In genomic region chr14:54922598-54922997, GRCh38 we compare ENCODE assay signal across 22 cellular contexts. TPM values are rescaled to one million over a fixed set of nuclear protein-coding genes. Genes with fewer than 3 reads are reported as not detected.
DNase-seq lines count a peak whose midpoint lies in the region; ATAC-seq, FAIRE-seq and TF ChIP-seq lines count a peak whose summit lies in the region.
"Had no signal": no experiment of that assay in that cellular context is flagged by ENCODE, and none has a peak within 500 bp of the region (broad histone marks: within the 10 kb centered on the region; RNA-seq: fewer than 3 reads in every experiment).

No MANE protein-coding gene starts in this region.

- H3K9ac ChIP-seq in Loucy (ENCODE audit: low read depth, low read length, poor library complexity, severe bottlenecking) (no peak overlapping the region), SK-N-SH (no peak overlapping the region)
- H3K9ac ChIP-seq: GM23248 had no signal

- POLR2A ChIA-PET in SK-N-SH (lab: Yijun Ruan, JAX), result interaction anchor here (0.6 to 2.1 kb wide), 12 partner anchors 9 to 224 kb away, joined by 3 to 8 read pairs (median 4); partner anchors contain the start of genes GCH1, MAPK1IP1L, SOCS4 and WDHD1
- POLR2A ChIA-PET in GM10248 (lab: Yijun Ruan, JAX), result no interaction called here

- 31% methylated on average over 3 of the region's 3 CpGs for WGBS in SK-N-SH (ENCODE audit: low lambda C conversion rate)

- TF ChIP-seq RAD21 in SK-N-SH (IDR thresholded peaks at IDR 0.05; ENCODE audit: low read length), result peak; percentile 35; the same call in 1 of the 2 replicates

- H3K27me3 ChIP-seq in Loucy (ENCODE audit: insufficient read depth, low read length, poor library complexity, severe bottlenecking) (no peaks in the 10 kb centered on the region), SK-N-SH (ENCODE audit: insufficient read depth) (no peaks in the 10 kb centered on the region)

- peaks cover 2% of the 10 kb centered on the region for H3K36me3 Mint-ChIP-seq in T-helper 17 cell (ENCODE audit: low read depth)

- peak; percentile 33 for FAIRE-seq in islet of Langerhans (lab: Jason Lieb, UNC)
- FAIRE-seq: G401.6 had no signal

- peak overlapping the region in 1 of 2 experiments; percentile 90; a peak in 2 of 4 replicates for H3K27ac ChIP-seq in SK-N-SH (ENCODE audit: low read depth in 2 of 2, low read length in 1 of 2)
- H3K27ac ChIP-seq: GM23248, HL-60 had no signal

- H4K20me1 ChIP-seq in Loucy (ENCODE audit: insufficient read depth, low read length, poor library complexity, severe bottlenecking) (no peaks in the 10 kb centered on the region), SK-N-SH (ENCODE audit: insufficient read depth) (no peaks in the 10 kb centered on the region)

- no peaks in the 10 kb centered on the region for H3K36me3 ChIP-seq in Loucy (ENCODE audit: insufficient read depth, low read length)
- H3K36me3 ChIP-seq in SK-N-SH (replicated peaks in 1 of 2; ENCODE audit: control insufficient read depth in 1 of 2, insufficient read depth in 2 of 2, low read length in 1 of 2), result no peaks in the 10 kb centered on the region

- CTCF ChIA-PET in SK-N-SH (lab: Yijun Ruan, JAX), result interaction anchor here (0.6 to 7.3 kb wide), 9 partner anchors 11 to 358 kb away, joined by 3 to 54 read pairs (median 3); partner anchors contain the start of gene GCH1
- CTCF ChIA-PET in GM10248 (lab: Yijun Ruan, JAX), result interaction anchor here (0.6 to 2.0 kb wide), 5 partner anchors 8 to 41 kb away, joined by 3 to 7 read pairs (median 4); no protein-coding TSS in a partner anchor

- DNase-seq in ELF-1 (ENCODE audit: low read depth, low spot score) (peak; percentile 8), SK-N-SH (peak; percentile 85), T-helper 17 cell (no peak), GM10248 (ENCODE audit: extremely low spot score) (no peak), cerebellar cortex (ENCODE audit: low spot score) (no peak), NCI-H1105 treated with DMSO at 0.1 percent for 48 hours (lab: John Stamatoyannopoulos, UW) (no peak)
- DNase-seq: ACHN, COR-L47, DMS 273 treated with DMSO at 0.1 percent for 48 hours, DND-41, GM23248, HCEC 1CT, NCI-H1930, NCI-H510A, NCI-H774, PC-3, RPMI8226, SIG-M5 had no signal

- H3K9me2 ChIP-seq in Loucy (replicated peaks; ENCODE audit: low read depth, low read length) (no peaks in the 10 kb centered on the region), SK-N-SH (no peaks in the 10 kb centered on the region)

- no peaks in the 10 kb centered on the region for H3K79me2 ChIP-seq in Loucy (ENCODE audit: insufficient read depth, low read length)
- H3K79me2 ChIP-seq in SK-N-SH (ENCODE audit: insufficient read depth), result no peaks in the 10 kb centered on the region

- peak in 1 of 2 experiments; percentile 95; a peak in 2 of 4 replicates for TF ChIP-seq EP300 in SK-N-SH (IDR thresholded peaks at IDR 0.05; ENCODE audit: borderline replicate concordance in 1 of 2, low read depth in 1 of 2, low read length in 1 of 2)

- H3K4me2 ChIP-seq in Loucy (ENCODE audit: low read depth, low read length, poor library complexity, severe bottlenecking), result no peak overlapping the region
- H3K4me2 ChIP-seq in SK-N-SH, result no peak overlapping the region

- H2AFZ ChIP-seq in Loucy (ENCODE audit: low read length), result 0 out of 2 replicates have a peak overlapping the region, but pooled peaks have one; percentile 19
- peak overlapping the region; percentile 30; the same call in 1 of the 2 replicates for H2AFZ ChIP-seq in SK-N-SH (ENCODE audit: low read depth)
- H2AFZ ChIP-seq: GM23248 had no signal

- H3K4me3 ChIP-seq in Loucy (ENCODE audit: low read length, poor library complexity, severe bottlenecking) (no peak overlapping the region), SK-N-SH (ENCODE audit: low read depth in 2 of 2, low read length in 1 of 2) (no peak overlapping the region)
- H3K4me3 ChIP-seq: GM23248 had no signal

- H3K27me3 Mint-ChIP-seq in T-helper 17 cell, result peaks cover 9% of the 10 kb centered on the region

- no peak for ATAC-seq in T-helper 17 cell
- ATAC-seq: PC-3 had no signal

- no peak overlapping the region for H3K4me3 Mint-ChIP-seq in T-helper 17 cell

- H3K9me3 ChIP-seq in Loucy (ENCODE audit: insufficient read depth, low read depth, low read length), result no peaks in the 10 kb centered on the region
- no peaks in the 10 kb centered on the region for H3K9me3 ChIP-seq in SK-N-SH
- no peaks in the 10 kb centered on the region for H3K9me3 ChIP-seq in T-helper 17 cell (ENCODE audit: control insufficient read depth, low read length, poor library complexity, severe bottlenecking)

- H3F3A ChIP-seq in Loucy (ENCODE audit: low read depth), result no peaks in the 10 kb centered on the region
- peaks cover 4% of the 10 kb centered on the region for H3F3A ChIP-seq in SK-N-SH (replicated peaks; ENCODE audit: insufficient read depth)

- H3K4me1 ChIP-seq in Loucy (ENCODE audit: insufficient read depth, low read length, poor library complexity, severe bottlenecking) (no peaks in the 10 kb centered on the region), SK-N-SH (ENCODE audit: control insufficient read depth in 1 of 2, insufficient read depth in 2 of 2, low read depth in 1 of 2, low read length in 1 of 2) (peaks cover 0 to 4% of the 10 kb centered on the region in 2 experiments; a peak in 1 of 4 replicates)

- no peak overlapping the region for H3K27ac Mint-ChIP-seq in T-helper 17 cell

- H3K4me1 Mint-ChIP-seq in T-helper 17 cell, result peaks cover 6% of the 10 kb centered on the region

- no peak for TF ChIP-seq CTCF in Loucy (conservative IDR thresholded peaks at IDR 0.05; ENCODE audit: low read length)
- TF ChIP-seq CTCF in SK-N-SH (IDR thresholded peaks at IDR 0.05), result no peak
- TF ChIP-seq CTCF in GM10248 (IDR thresholded peaks at IDR 0.05; ENCODE audit: control extremely low read depth, extremely low read depth, low read depth, missing control alignments), result no peak

TF ChIP-seq in SK-N-SH, 30 proteins besides CTCF, POLR2A, EP300 and RAD21 (continues in another document):
- TF ChIP-seq USF1 (IDR thresholded peaks at IDR 0.05; ENCODE audit: borderline replicate concordance, low read depth) (no peak), REST (IDR thresholded peaks at IDR 0.05; ENCODE audit: low read depth, low read length) (no peak), IRF3 (IDR thresholded peaks at IDR 0.05; ENCODE audit: low read depth, low read length) (no peak), JUND (IDR thresholded peaks at IDR 0.05) (no peak), PBX3 (IDR thresholded peaks at IDR 0.05) (no peak), FOSL2 (IDR thresholded peaks at IDR 0.05; ENCODE audit: borderline replicate concordance, low read depth) (no peak), TCF12 (IDR thresholded peaks at IDR 0.05) (peak; percentile 29; the same call in 1 of the 2 replicates), FOXJ3 (CRISPR knock-in tag; IDR thresholded peaks at IDR 0.05) (peak; percentile 88; the same call in 1 of the 2 replicates), NFIC (IDR thresholded peaks at IDR 0.05; ENCODE audit: borderline replicate concordance) (no peak), ELF1 (IDR thresholded peaks at IDR 0.05) (no peak)

RNA-seq across cellular contexts. Expression of gene GCH1, which starts 20.0 kb away (rescaled TPM):
- 2.2 and 4.7 TPM in 2 replicates for polyA plus RNA-seq in SK-N-SH (2012; rRNA removed)
- 4.7 and 6.0 TPM in 2 replicates for polyA plus RNA-seq in SK-N-SH (2012; cell fraction: cytosol; rRNA removed)
- 2.1 and 2.9 TPM in 2 replicates for polyA plus RNA-seq in SK-N-SH (2012; cell fraction: nucleus; rRNA removed)
- total RNA-seq in T-helper 17 cell, result 10 to 100 TPM; 42.5 to 46.0 TPM

Comparison
In these comparisons a context has a peak if more than half of its experiments do, and no peak if none do; other contexts are left out.
1. DNase-seq: peak in ELF-1 (single experiment) and SK-N-SH (single experiment); none in T-helper 17 cell (0 of 3), GM10248 (single experiment), cerebellar cortex (single experiment) and NCI-H1105 treated with DMSO at 0.1 percent for 48 hours (single experiment).